Comparison of ENCODE assay signal across 9 cellular contexts in genomic region chr6:93418113-93418447, GRCh38. TPM values are rescaled to one million over a fixed set of nuclear protein-coding genes. Genes with fewer than 3 reads are reported as not detected.
A peak's percentile ranks its signal among the peaks of the same experiment; 100 is the strongest.
DNase-seq lines count a peak whose midpoint lies in the region; ATAC-seq lines count a peak whose summit lies in the region.
"Had no signal": no experiment of that assay in that cellular context is flagged by ENCODE, and none has a peak within 500 bp of the region (broad histone marks: within the 10 kb centered on the region; RNA-seq: fewer than 3 reads in every experiment).

No MANE protein-coding gene starts in this region.

- peak overlapping the region; percentile 87 for H3K4me3 ChIP-seq in SK-N-MC
- peak overlapping the region; percentile 81 for H3K4me3 ChIP-seq in iPS-18c (ENCODE audit: insufficient read depth, low read depth, low read length)

- H3K36me3 ChIP-seq in SK-N-MC (ENCODE audit: insufficient read depth, low read length), result no peaks in the 10 kb centered on the region

- H3K4me1 Mint-ChIP-seq in stimulated activated effector memory CD8-positive, alpha-beta T cell treated with anti-CD3 and anti-CD28 coated beads, Interleukin-12 subunit alpha, Interleukin-12 subunit beta, amount 100 ng/mL, for 72 hours, result no peaks in the 10 kb centered on the region

- ATAC-seq in stimulated activated effector memory CD8-positive, alpha-beta T cell treated with anti-CD3 and anti-CD28 coated beads, Interleukin-12 subunit alpha, Interleukin-12 subunit beta, amount 100 ng/mL, for 72 hours, result no peak
- ATAC-seq in HG03108 (IDR thresholded peaks at IDR 0.05; ENCODE audit: unreplicated experiment), result no peak
- ATAC-seq in HG03045 (IDR thresholded peaks at IDR 0.05; ENCODE audit: unreplicated experiment), result no peak
- ATAC-seq in activated naive CD4-positive, alpha-beta T cell treated with anti-CD3 and anti-CD28 coated beads, Interleukin-2, amount 50 U/mL, for 72 hours, result no peak
- ATAC-seq: activated CD4-positive, CD25-positive, alpha-beta regulatory T cell treated with anti-CD3 and anti-CD28 coated beads, Interleukin-2, amount 50 U/mL, for 24 hours had no signal

- DNase-seq in NCI-H524 treated with DMSO at 0.1 percent for 48 hours (lab: John Stamatoyannopoulos, UW) (peak; percentile 30), NCI-H524 (lab: John Stamatoyannopoulos, UW) (no peak), SK-N-MC (ENCODE audit: low read depth, low spot score) (no peak)
- DNase-seq in stimulated activated effector memory CD8-positive, alpha-beta T cell treated with anti-CD3 and anti-CD28 coated beads, Interleukin-12 subunit alpha, Interleukin-12 subunit beta, amount 100 ng/mL, for 72 hours (ENCODE audit: low spot score in 2 of 2), result no peak
- no peak for DNase-seq in activated naive CD4-positive, alpha-beta T cell treated with anti-CD3 and anti-CD28 coated beads, Interleukin-2, amount 50 U/mL, for 72 hours (ENCODE audit: low spot score in 2 of 2)

- no peaks in the 10 kb centered on the region for H3K36me3 Mint-ChIP-seq in stimulated activated effector memory CD8-positive, alpha-beta T cell treated with anti-CD3 and anti-CD28 coated beads, Interleukin-12 subunit alpha, Interleukin-12 subunit beta, amount 100 ng/mL, for 72 hours
- no peaks in the 10 kb centered on the region for H3K36me3 Mint-ChIP-seq in activated naive CD4-positive, alpha-beta T cell treated with anti-CD3 and anti-CD28 coated beads, Interleukin-2, amount 50 U/mL, for 72 hours

- H3K9me3 Mint-ChIP-seq in stimulated activated effector memory CD8-positive, alpha-beta T cell treated with anti-CD3 and anti-CD28 coated beads, Interleukin-12 subunit alpha, Interleukin-12 subunit beta, amount 100 ng/mL, for 72 hours, result no peaks in the 10 kb centered on the region
- no peaks in the 10 kb centered on the region for H3K9me3 Mint-ChIP-seq in activated naive CD4-positive, alpha-beta T cell treated with anti-CD3 and anti-CD28 coated beads, Interleukin-2, amount 50 U/mL, for 72 hours

- no peak overlapping the region for H3K27ac Mint-ChIP-seq in stimulated activated effector memory CD8-positive, alpha-beta T cell treated with anti-CD3 and anti-CD28 coated beads, Interleukin-12 subunit alpha, Interleukin-12 subunit beta, amount 100 ng/mL, for 72 hours
- H3K27ac Mint-ChIP-seq in activated naive CD4-positive, alpha-beta T cell treated with anti-CD3 and anti-CD28 coated beads, Interleukin-2, amount 50 U/mL, for 72 hours, result no peak overlapping the region

- peak overlapping the region; percentile 58 for H3K4me3 Mint-ChIP-seq in stimulated activated effector memory CD8-positive, alpha-beta T cell treated with anti-CD3 and anti-CD28 coated beads, Interleukin-12 subunit alpha, Interleukin-12 subunit beta, amount 100 ng/mL, for 72 hours

- H3K9ac ChIP-seq in SK-N-MC (ENCODE audit: insufficient read length), result peak overlapping the region; percentile 53

- H3K9me3 ChIP-seq in SK-N-MC (ENCODE audit: low read depth, low read length) (no peaks in the 10 kb centered on the region), iPS-18c (ENCODE audit: control insufficient read depth, insufficient read depth, low read length) (no peaks in the 10 kb centered on the region)

- no peak overlapping the region for H3K27ac ChIP-seq in SK-N-MC

RNA-seq across cellular contexts. Expression of gene EPHA7, which starts 1.3 kb away (rescaled TPM):
- not detected for total RNA-seq in activated naive CD4-positive, alpha-beta T cell treated with anti-CD3 and anti-CD28 coated beads, Interleukin-2, amount 50 U/mL, for 72 hours
